ENCODE assay signal across 25 cellular contexts in the genomic region with DNA sequence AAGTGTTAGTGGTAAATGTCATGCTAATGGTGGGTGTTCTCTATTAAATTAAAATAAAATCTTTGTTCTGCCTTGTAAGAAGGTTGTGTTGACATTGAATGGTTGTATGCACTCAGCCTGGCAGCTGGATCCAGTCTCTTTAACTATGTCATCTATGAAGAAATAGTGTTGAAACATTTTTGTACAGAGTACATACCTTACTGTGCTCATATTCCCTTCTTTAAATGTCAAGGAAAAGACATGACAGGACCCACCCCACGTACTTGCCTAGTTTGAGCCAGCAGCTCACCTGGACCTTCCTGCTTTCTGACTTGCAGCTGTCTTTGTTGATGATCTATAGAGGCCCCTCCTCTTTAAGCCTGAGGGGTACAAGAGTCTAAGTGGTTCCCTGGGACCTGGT.
"Had no signal": no experiment of that assay in that cellular context is flagged by ENCODE, and none has a peak within 500 bp of the region (broad histone marks: within the 10 kb centered on the region; RNA-seq: fewer than 3 reads in every experiment).

No MANE protein-coding gene starts in this region.

- H3K4me1 ChIP-seq: uterus had no signal

- H3K4me1 Mint-ChIP-seq: activated T-helper 17 cell treated with anti-CD3 and anti-CD28 coated beads, Interleukin-2, amount 50 U/mL, for 72 hours had no signal

- H3K4me3 ChIP-seq: coronary artery, dorsolateral prefrontal cortex, left ventricle myocardium inferior, ovary, sigmoid colon, tibial nerve, uterus had no signal

- H3K4me3 Mint-ChIP-seq: activated CD8-positive, alpha-beta T cell treated with anti-CD3 and anti-CD28 coated beads for 36 hours; activated T-cell treated with anti-CD3 and anti-CD28 coated beads, Interleukin-2, amount 50 U/mL, for 4 hours; activated T-helper 17 cell treated with anti-CD3 and anti-CD28 coated beads, Interleukin-2, amount 50 U/mL, for 72 hours; effector memory CD8-positive, alpha-beta T cell; nephron; stimulated activated naive B cell treated with anti-CD40 and anti-IgM and Interleukin-4, amounts not matched to agents 10 μg/mL and 1 μg/mL and 100 μg/mL, for 72 hours had no signal

- H3K36me3 ChIP-seq: left ventricle myocardium inferior, ovary, sigmoid colon, tibial nerve, uterus had no signal

- H3K9me3 Mint-ChIP-seq: activated T-cell treated with anti-CD3 and anti-CD28 coated beads, Interleukin-2, amount 50 U/mL, for 4 hours; activated T-helper 17 cell treated with anti-CD3 and anti-CD28 coated beads, Interleukin-2, amount 50 U/mL, for 72 hours; effector memory CD8-positive, alpha-beta T cell had no signal

- ATAC-seq: activated CD8-positive, alpha-beta T cell treated with anti-CD3 and anti-CD28 coated beads for 36 hours; activated T-cell treated with anti-CD3 and anti-CD28 coated beads, Interleukin-2, amount 50 U/mL, for 4 hours; activated T-helper 17 cell treated with anti-CD3 and anti-CD28 coated beads, Interleukin-2, amount 50 U/mL, for 72 hours; effector memory CD8-positive, alpha-beta T cell; SK-N-SH treated with all-trans-retinoic acid at 6 μM for 48 hours; stimulated activated naive B cell treated with anti-CD40 and anti-IgM and Interleukin-4, amounts not matched to agents 10 μg/mL and 1 μg/mL and 100 μg/mL, for 72 hours had no signal

- DNase-seq: activated CD4-positive, alpha-beta T cell treated with anti-CD3 and anti-CD28 coated beads, Interleukin-2, amount 50 U/mL, for 1 hour; activated CD4-positive, CD25-positive, alpha-beta regulatory T cell treated with anti-CD3 and anti-CD28 coated beads, Interleukin-2, amount 50 U/mL, for 72 hours; activated CD8-positive, alpha-beta T cell treated with anti-CD3 and anti-CD28 coated beads for 36 hours; activated gamma-delta T cell treated with Interleukin-2 at 50 U/mL for 16 hours; activated naive CD4-positive, alpha-beta T cell treated with anti-CD3 and anti-CD28 coated beads, Interleukin-2, amount 50 U/mL, for 16 hours; activated T-cell treated with anti-CD3 and anti-CD28 coated beads, Interleukin-2, amount 50 U/mL, for 4 hours; anterior cingulate cortex; dorsolateral prefrontal cortex; effector memory CD8-positive, alpha-beta T cell; foreskin melanocyte; left ventricle myocardium inferior; ovary; retina; sigmoid colon; small intestine; stimulated activated CD4-positive, alpha-beta T cell treated with anti-CD3 and anti-CD28 coated beads, Interleukin-1b, Interleukin-23, amount 100 ng/mL, for 48 hours; stimulated activated naive B cell treated with anti-CD40 and anti-IgM and Interleukin-4, amounts not matched to agents 10 μg/mL and 1 μg/mL and 100 μg/mL, for 72 hours; T-helper 2 cell; uterus had no signal

- H3K27me3 Mint-ChIP-seq: activated CD8-positive, alpha-beta T cell treated with anti-CD3 and anti-CD28 coated beads for 36 hours; activated T-helper 17 cell treated with anti-CD3 and anti-CD28 coated beads, Interleukin-2, amount 50 U/mL, for 72 hours; effector memory CD8-positive, alpha-beta T cell; progenitor cell of endocrine pancreas; stimulated activated naive B cell treated with anti-CD40 and anti-IgM and Interleukin-4, amounts not matched to agents 10 μg/mL and 1 μg/mL and 100 μg/mL, for 72 hours had no signal

- H3K27ac ChIP-seq: coronary artery, dorsolateral prefrontal cortex, left ventricle myocardium inferior, ovary, sigmoid colon, tibial nerve, uterus had no signal

- H3K27ac Mint-ChIP-seq: activated CD8-positive, alpha-beta T cell treated with anti-CD3 and anti-CD28 coated beads for 36 hours; activated T-helper 17 cell treated with anti-CD3 and anti-CD28 coated beads, Interleukin-2, amount 50 U/mL, for 72 hours; effector memory CD8-positive, alpha-beta T cell; progenitor cell of endocrine pancreas; stimulated activated naive B cell treated with anti-CD40 and anti-IgM and Interleukin-4, amounts not matched to agents 10 μg/mL and 1 μg/mL and 100 μg/mL, for 72 hours had no signal

- H3K27me3 ChIP-seq: dorsolateral prefrontal cortex, ovary, sigmoid colon, tibial nerve, uterus had no signal

- H3K9me3 ChIP-seq: left ventricle myocardium inferior, ovary, sigmoid colon, tibial nerve, uterus had no signal
